Comparison of ENCODE assay signal across 1 cellular context in the genomic region with DNA sequence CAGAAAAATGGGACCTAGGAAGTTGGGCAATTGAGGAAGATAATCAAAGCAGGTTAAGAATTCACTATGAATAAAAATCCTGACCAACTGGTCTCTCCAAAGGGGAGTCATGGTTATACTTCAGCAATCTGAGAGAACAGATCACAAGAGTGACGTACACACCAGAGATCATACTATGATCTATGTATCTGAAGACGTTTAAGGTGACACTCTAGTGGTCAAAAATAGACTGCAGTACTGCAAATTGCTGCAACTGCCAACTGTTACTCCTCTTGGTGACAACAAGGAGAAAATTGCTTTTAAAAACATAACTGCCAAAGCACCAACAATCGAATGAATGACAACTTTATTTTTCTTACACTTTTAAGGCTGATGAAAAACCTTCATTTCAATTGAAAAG.
TF ChIP-seq lines count a peak whose summit lies in the region.

No MANE protein-coding gene starts in this region.

TF ChIP-seq in endothelial cell of umbilical vein, 7 proteins besides CTCF, POLR2A, EP300 and RAD21 (continued from another document):
- no peak for TF ChIP-seq EZH2 (IDR thresholded peaks at IDR 0.05; ENCODE audit: borderline replicate concordance, low read depth, low read length, severe bottlenecking)
- no peak for TF ChIP-seq POLR2AphosphoS5 (IDR thresholded peaks at IDR 0.05; ENCODE audit: insufficient read depth, low read depth, low read length)
- TF ChIP-seq MYC (IDR thresholded peaks at IDR 0.05; ENCODE audit: low read depth, low read length): no peak
- no peak for TF ChIP-seq GATA2 (IDR thresholded peaks at IDR 0.05; ENCODE audit: insufficient read depth, insufficient read length, low read depth, low read length)
- TF ChIP-seq FOS (IDR thresholded peaks at IDR 0.05; ENCODE audit: borderline replicate concordance, insufficient read depth, low read length): no peak
